In genomic region chr1:45630429-45630828, GRCh38 we compare ENCODE assay signal across 1 cellular context.
TF ChIP-seq lines count a peak whose summit lies in the region.

No MANE protein-coding gene starts in this region.

TF ChIP-seq in K562, 482 proteins besides CTCF, POLR2A, EP300 and RAD21:
- no peak for TF ChIP-seq ZFP36 (IDR thresholded peaks at IDR 0.05; ENCODE audit: low read depth, low read length, partially characterized antibody)
- TF ChIP-seq CCNT2 (IDR thresholded peaks at IDR 0.05; ENCODE audit: borderline replicate concordance, extremely low read depth, insufficient read length, low read depth, low read length), result no peak
- no peak for TF ChIP-seq ZSCAN29 (IDR thresholded peaks at IDR 0.05)
- TF ChIP-seq ZNF143 (CRISPR knock-in tag; IDR thresholded peaks at IDR 0.05), result 0 out of 2 replicates have a peak, but pooled peaks have one; percentile 19
TF ChIP-seq in K562: peak in this region for 1.
